ENCODE assay signal across 27 cellular contexts in the genomic region with DNA sequence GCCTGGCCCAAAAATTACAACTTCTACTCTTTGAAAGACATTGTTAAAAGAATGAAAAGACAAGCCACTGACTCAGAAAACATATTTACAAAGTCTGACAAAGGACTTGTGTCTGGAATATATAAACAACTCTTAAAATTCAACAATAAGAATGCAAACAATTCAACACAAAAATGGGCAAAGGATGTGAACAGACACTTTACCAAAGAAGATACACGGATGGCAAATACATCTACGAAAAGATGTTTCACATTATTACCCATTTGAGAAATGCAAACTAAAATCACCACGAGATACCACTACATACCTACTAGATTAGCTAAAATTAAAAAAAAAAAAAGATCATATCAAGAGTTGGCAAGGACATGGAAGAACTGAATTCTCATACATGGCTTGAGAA.
"Had no signal": no experiment of that assay in that cellular context is flagged by ENCODE, and none has a peak within 500 bp of the region (broad histone marks: within the 10 kb centered on the region; RNA-seq: fewer than 3 reads in every experiment).

No MANE protein-coding gene starts in this region.

- H3K27me3 ChIP-seq: stomach, suprapubic skin, testis, thyroid gland, tibial artery, tibial nerve, transverse colon, upper lobe of left lung, upper lobe of right lung, uterus, vagina had no signal

- H3K4me1 ChIP-seq: stomach, suprapubic skin, testis, thyroid gland, tibial artery, tibial nerve, transverse colon, upper lobe of left lung, upper lobe of right lung, uterus, vagina had no signal

- H3K4me3 ChIP-seq: stomach, suprapubic skin, testis, thoracic aorta, thyroid gland, tibial artery, tibial nerve, transverse colon, upper lobe of left lung, upper lobe of right lung, uterus, vagina had no signal

- H3K27ac Mint-ChIP-seq: stimulated activated effector memory CD8-positive, alpha-beta T cell treated with anti-CD3 and anti-CD28 coated beads, Interleukin-12 subunit alpha, Interleukin-12 subunit beta, amount 100 ng/mL, for 72 hours; stimulated activated memory B cell treated with anti-CD40 and anti-IgM and Interleukin-4, amounts not matched to agents 10 μg/mL and 1 μg/mL and 100 μg/mL, for 72 hours; stimulated activated naive B cell treated with anti-CD40 and anti-IgM and Interleukin-4, amounts not matched to agents 10 μg/mL and 1 μg/mL and 100 μg/mL, for 72 hours; type B pancreatic cell had no signal

- H3K27ac ChIP-seq: stomach, suprapubic skin, testis, thoracic aorta, thyroid gland, tibial artery, tibial nerve, transverse colon, upper lobe of left lung, upper lobe of right lung, uterus, vagina had no signal

- ATAC-seq: stimulated activated effector memory CD8-positive, alpha-beta T cell treated with anti-CD3 and anti-CD28 coated beads, Interleukin-12 subunit alpha, Interleukin-12 subunit beta, amount 100 ng/mL, for 72 hours; stimulated activated memory B cell treated with anti-CD40 and anti-IgM and Interleukin-4, amounts not matched to agents 10 μg/mL and 1 μg/mL and 100 μg/mL, for 72 hours; stimulated activated naive B cell treated with anti-CD40 and anti-IgM and Interleukin-4, amounts not matched to agents 10 μg/mL and 1 μg/mL and 100 μg/mL, for 72 hours; stimulated activated naive CD8-positive, alpha-beta T cell treated with anti-CD3 and anti-CD28 coated beads, Interleukin-15, Interleukin-2, amounts not matched to agents 100 U/mL and 50 U/mL, for 24 hours; upper lobe of right lung had no signal

- DNase-seq: stimulated activated CD4-positive, alpha-beta T cell treated with anti-CD3 and anti-CD28 coated beads, Interleukin-2, amount 100 ng/mL, for 24 hours; stimulated activated CD4-positive, alpha-beta T cell treated with anti-CD3 and anti-CD28 coated beads, Interleukin-2, amount 100 ng/mL, for 48 hours; stimulated activated CD4-positive, alpha-beta T cell treated with anti-CD3 and anti-CD28 coated beads, Interleukin-4, amount 100 ng/mL, for 1 hour; stimulated activated CD4-positive, alpha-beta T cell treated with anti-CD3 and anti-CD28 coated beads, Interleukin-4, amount 100 ng/mL, for 24 hours; stimulated activated CD4-positive, alpha-beta T cell treated with anti-CD3 and anti-CD28 coated beads, Interleukin-4, amount 100 ng/mL, for 4 hours; stimulated activated CD8-positive, alpha-beta memory T cell treated with anti-CD3 and anti-CD28 coated beads, Interleukin-4, amount 100 ng/mL, for 48 hours; stimulated activated naive B cell treated with anti-CD40 and anti-IgM and Interleukin-4, amounts not matched to agents 10 μg/mL and 1 μg/mL and 100 μg/mL, for 72 hours; stimulated activated naive CD4-positive, alpha-beta T cell; stimulated activated naive CD4-positive, alpha-beta T cell treated with Interleukin-2 at 50 U/mL for 16 hours; stimulated activated naive CD8-positive, alpha-beta T cell treated with anti-CD3 and anti-CD28 coated beads, Interleukin-15, Interleukin-2, amounts not matched to agents 100 U/mL and 50 U/mL, for 24 hours; stomach; substantia nigra; testis; thyroid gland; tibial artery; transverse colon; trophoblast cell; upper lobe of left lung; upper lobe of right lung; uterus had no signal

- H3K9me3 ChIP-seq: suprapubic skin, testis, thoracic aorta, thyroid gland, vagina had no signal

- H3K36me3 ChIP-seq: suprapubic skin, thoracic aorta, thyroid gland, tibial artery, transverse colon, upper lobe of left lung, upper lobe of right lung, uterus, vagina had no signal

- H3K36me3 Mint-ChIP-seq: stimulated activated effector memory CD8-positive, alpha-beta T cell treated with anti-CD3 and anti-CD28 coated beads, Interleukin-12 subunit alpha, Interleukin-12 subunit beta, amount 100 ng/mL, for 72 hours had no signal

- H3K4me3 Mint-ChIP-seq: stimulated activated effector memory CD8-positive, alpha-beta T cell treated with anti-CD3 and anti-CD28 coated beads, Interleukin-12 subunit alpha, Interleukin-12 subunit beta, amount 100 ng/mL, for 72 hours; stimulated activated memory B cell treated with anti-CD40 and anti-IgM and Interleukin-4, amounts not matched to agents 10 μg/mL and 1 μg/mL and 100 μg/mL, for 72 hours; stimulated activated naive B cell treated with anti-CD40 and anti-IgM and Interleukin-4, amounts not matched to agents 10 μg/mL and 1 μg/mL and 100 μg/mL, for 72 hours; type B pancreatic cell had no signal

- H3K4me1 Mint-ChIP-seq: stimulated activated effector memory CD8-positive, alpha-beta T cell treated with anti-CD3 and anti-CD28 coated beads, Interleukin-12 subunit alpha, Interleukin-12 subunit beta, amount 100 ng/mL, for 72 hours; stimulated activated memory B cell treated with anti-CD40 and anti-IgM and Interleukin-4, amounts not matched to agents 10 μg/mL and 1 μg/mL and 100 μg/mL, for 72 hours; stimulated activated naive B cell treated with anti-CD40 and anti-IgM and Interleukin-4, amounts not matched to agents 10 μg/mL and 1 μg/mL and 100 μg/mL, for 72 hours had no signal

- H3K27me3 Mint-ChIP-seq: stimulated activated memory B cell treated with anti-CD40 and anti-IgM and Interleukin-4, amounts not matched to agents 10 μg/mL and 1 μg/mL and 100 μg/mL, for 72 hours; stimulated activated naive B cell treated with anti-CD40 and anti-IgM and Interleukin-4, amounts not matched to agents 10 μg/mL and 1 μg/mL and 100 μg/mL, for 72 hours; type B pancreatic cell had no signal
